ENCODE assay signal across 17 cellular contexts in genomic region chr15:60835974-60836373, GRCh38.
DNase-seq lines count a peak whose midpoint lies in the region; ATAC-seq and TF ChIP-seq lines count a peak whose summit lies in the region.
"Had no signal": no experiment of that assay in that cellular context is flagged by ENCODE, and none has a peak within 500 bp of the region (broad histone marks: within the 10 kb centered on the region; RNA-seq: fewer than 3 reads in every experiment).

No MANE protein-coding gene starts in this region.

- H3K36me3 Mint-ChIP-seq in T-cell: peaks cover 7% of the 10 kb centered on the region

- no peaks in the 10 kb centered on the region for H3K9me2 ChIP-seq in Karpas-422 (replicated peaks; ENCODE audit: insufficient read depth, low read length)

- no peak for ATAC-seq in T-cell (replicated peaks in 1 of 4)
- ATAC-seq in HG03342 (IDR thresholded peaks at IDR 0.05; ENCODE audit: unreplicated experiment): no peak
- ATAC-seq in HG02973 (IDR thresholded peaks at IDR 0.05; ENCODE audit: unreplicated experiment): no peak
- ATAC-seq: activated CD8-positive, alpha-beta T cell treated with anti-CD3 and anti-CD28 coated beads, Interleukin-2, amount 10 ng/mL, durations not matched to agents 7 days and 5 days; esophagus mucosa; heart right ventricle; right cardiac atrium had no signal

- no peak overlapping the region for H3K27ac ChIP-seq in Karpas-422 (ENCODE audit: low read length)
- H3K27ac ChIP-seq: heart right ventricle had no signal

- peaks cover 54 to 60% (median 58%) of the 10 kb centered on the region in 3 donors for H3K4me1 Mint-ChIP-seq in T-cell

- no peak overlapping the region for H2AFZ ChIP-seq in Karpas-422 (ENCODE audit: low read length)

- H3K4me3 ChIP-seq in Karpas-422 (ENCODE audit: low read length): no peak overlapping the region
- H3K4me3 ChIP-seq: heart right ventricle had no signal

- DNase-seq in AG08396 (ENCODE audit: low spot score) (peak; percentile 40), ELR (ENCODE audit: low read depth) (peak; percentile 34), T-cell (no peak), dedifferentiated amniotic fluid mesenchymal stem cell (ENCODE audit: extremely low spot score) (peak; percentile 43), Karpas-422 (no peak), erythroblast (lab: John Stamatoyannopoulos, UW) (no peak)
- DNase-seq: activated CD8-positive, alpha-beta T cell treated with anti-CD3 and anti-CD28 coated beads, Interleukin-2, amount 10 ng/mL, durations not matched to agents 7 days and 5 days; activated T-cell treated with anti-CD3 and anti-CD28 coated beads, Interleukin-2, amount 50 U/mL, for 48 hours; heart right ventricle; NCI-H1694; NCI-H345; nucleus accumbens; right cardiac atrium had no signal

- H3K4me1 ChIP-seq in Karpas-422 (ENCODE audit: low read length): no peaks in the 10 kb centered on the region
- H3K4me1 ChIP-seq: heart right ventricle had no signal

- no peaks in the 10 kb centered on the region for H4K20me1 ChIP-seq in Karpas-422 (ENCODE audit: insufficient read depth, low read depth, low read length)

- no peaks in the 10 kb centered on the region for H3K36me3 ChIP-seq in Karpas-422 (ENCODE audit: insufficient read depth, low read length)
- H3K36me3 ChIP-seq: heart right ventricle had no signal

- H3K9me3 Mint-ChIP-seq in T-cell: no peaks in the 10 kb centered on the region

- no peaks in the 10 kb centered on the region for H3K9me3 ChIP-seq in Karpas-422 (ENCODE audit: low read length)
- H3K9me3 ChIP-seq: heart right ventricle had no signal

- TF ChIP-seq POLR2A in erythroblast (IDR thresholded peaks at IDR 0.05; ENCODE audit: low read length): no peak

- H3K4me3 Mint-ChIP-seq in T-cell: no peak overlapping the region
- H3K4me3 Mint-ChIP-seq: activated CD8-positive, alpha-beta T cell treated with anti-CD3 and anti-CD28 coated beads, Interleukin-2, amount 10 ng/mL, durations not matched to agents 7 days and 5 days; activated naive CD8-positive, alpha-beta T cell had no signal

- H3K9ac ChIP-seq in Karpas-422 (ENCODE audit: low read length): no peak overlapping the region

- H3K27ac Mint-ChIP-seq in T-cell: peak overlapping the region; percentile 28 to 76
- H3K27ac Mint-ChIP-seq: activated CD8-positive, alpha-beta T cell treated with anti-CD3 and anti-CD28 coated beads, Interleukin-2, amount 10 ng/mL, durations not matched to agents 7 days and 5 days; activated naive CD8-positive, alpha-beta T cell had no signal

- H3K27me3 Mint-ChIP-seq in T-cell: peaks cover 0 to 1% of the 10 kb centered on the region in 2 donors
- H3K27me3 Mint-ChIP-seq: activated naive CD8-positive, alpha-beta T cell had no signal

- POLR2A ChIA-PET in T-cell (lab: Charles Lee): interaction anchor here in 1 of 2 donors (0.8 kb wide), 1 partner anchor 775 kb away, joined by 4 read pairs; no protein-coding TSS in a partner anchor

- no peak overlapping the region for H3K4me2 ChIP-seq in Karpas-422 (ENCODE audit: low read depth, low read length, poor library complexity, severe bottlenecking)

- no peaks in the 10 kb centered on the region for H3K79me2 ChIP-seq in Karpas-422 (ENCODE audit: low read length)

- CTCF ChIA-PET in T-cell (lab: Charles Lee): interaction anchor here in 1 of 2 donors (0.6 kb wide), 1 partner anchor 9 kb away, joined by 3 read pairs; no protein-coding TSS in a partner anchor

- H3K27me3 ChIP-seq in Karpas-422 (ENCODE audit: low read length): no peaks in the 10 kb centered on the region
- H3K27me3 ChIP-seq: heart right ventricle had no signal

Comparison
In these comparisons a context has a peak if more than half of its experiments do, and no peak if none do; other contexts are left out.
1. DNase-seq: peak in AG08396 (single experiment), ELR (single experiment) and dedifferentiated amniotic fluid mesenchymal stem cell (single experiment); none in T-cell (0 of 34), Karpas-422 (single experiment) and erythroblast (0 of 2).